13 cellular contexts compared by ENCODE assay signal in genomic region chr20:45341579-45341938, GRCh38. TPM values are rescaled to one million over a fixed set of nuclear protein-coding genes. Genes with fewer than 3 reads are reported as not detected.
DNase-seq lines count a peak whose midpoint lies in the region; ATAC-seq and TF ChIP-seq lines count a peak whose summit lies in the region.
"Had no signal": no experiment of that assay in that cellular context is flagged by ENCODE, and none has a peak within 500 bp of the region (broad histone marks: within the 10 kb centered on the region; RNA-seq: fewer than 3 reads in every experiment).

No MANE protein-coding gene starts in this region.

- 12% methylated on average over 3 of the region's 3 CpGs for WGBS in smooth muscle cell (ENCODE audit: low lambda C conversion rate)

- H3K27ac ChIP-seq in HUES48 (ENCODE audit: low read depth, low read length) (peak overlapping the region; percentile 98), breast epithelium (peak overlapping the region; percentile 97 to 99), smooth muscle cell (ENCODE audit: low read depth) (peak overlapping the region; percentile 96)

- DNase-seq in breast epithelium (ENCODE audit: low spot score in 2 of 2) (no peak), left lobe of liver (ENCODE audit: low spot score) (peak; percentile 72), smooth muscle cell (lab: John Stamatoyannopoulos, UW; ENCODE audit: unreplicated experiment) (no peak), foreskin fibroblast (no peak), NCI-H128 (lab: John Stamatoyannopoulos, UW; ENCODE audit: unreplicated experiment) (no peak)
- DNase-seq: activated T-cell treated with anti-CD3 and anti-CD28 coated beads for 4 hours; GDM1; NCI-H1694 treated with DMSO at 0.1 percent for 48 hours; stimulated activated naive CD8-positive, alpha-beta T cell treated with anti-CD3 and anti-CD28 coated beads, Interleukin-15, amount 100 ng/mL, for 72 hours had no signal

- peaks cover 33% of the 10 kb centered on the region for H4K20me1 ChIP-seq in smooth muscle cell (ENCODE audit: low read depth)

- H3K9ac ChIP-seq in HUES48 (ENCODE audit: low read depth, low read length) (peak overlapping the region; percentile 63), smooth muscle cell (ENCODE audit: low read depth) (peak overlapping the region; percentile 60)

- H3K4me3 ChIP-seq in HUES48 (ENCODE audit: low read depth, low read length): peak overlapping the region; percentile 42
- peak overlapping the region in 2 of 3 donors; percentile 82 to 96 for H3K4me3 ChIP-seq in breast epithelium
- peak overlapping the region; percentile 26 for H3K4me3 ChIP-seq in smooth muscle cell
- H3K4me3 ChIP-seq in foreskin fibroblast (ENCODE audit: low read depth in 1 of 2, low read length in 2 of 2): peak overlapping the region in 1 of 2 donors; percentile 24

- ATAC-seq in left lobe of liver (peak; percentile 3), HG02870 (IDR thresholded peaks at IDR 0.05; ENCODE audit: unreplicated experiment) (no peak), HG03196 (IDR thresholded peaks at IDR 0.05; ENCODE audit: unreplicated experiment) (no peak)
- ATAC-seq: stimulated activated naive CD8-positive, alpha-beta T cell treated with anti-CD3 and anti-CD28 coated beads, Interleukin-15, amount 100 ng/mL, for 72 hours had no signal

- TF ChIP-seq CTCF in breast epithelium (IDR thresholded peaks at IDR 0.05) (no peak), smooth muscle cell (IDR thresholded peaks at IDR 0.05; ENCODE audit: borderline replicate concordance, insufficient read depth, poor library complexity, severe bottlenecking) (no peak), foreskin fibroblast (IDR thresholded peaks at IDR 0.05; ENCODE audit: low read depth, low read length) (no peak)

- H3F3A ChIP-seq in smooth muscle cell (ENCODE audit: low read depth): peaks cover 55% of the 10 kb centered on the region

- H3K4me1 ChIP-seq in HUES48 (ENCODE audit: control insufficient read depth, insufficient read depth, low read length): peaks cover 90% of the 10 kb centered on the region
- H3K4me1 ChIP-seq in breast epithelium: peaks cover 25 to 68% of the 10 kb centered on the region in 2 donors
- peaks cover 71% of the 10 kb centered on the region for H3K4me1 ChIP-seq in smooth muscle cell (ENCODE audit: low read depth)

- TF ChIP-seq POLR2A in breast epithelium (IDR thresholded peaks at IDR 0.05): no peak

- H3K36me3 ChIP-seq in HUES48 (ENCODE audit: control insufficient read depth, insufficient read depth, low read length): 0 out of 2 replicates have a peak, but pooled peaks cover 3% of the 10 kb centered on the region
- H3K36me3 ChIP-seq in breast epithelium: no peaks in the 10 kb centered on the region
- no peaks in the 10 kb centered on the region for H3K36me3 ChIP-seq in smooth muscle cell (ENCODE audit: low read depth)

- H3K27me3 ChIP-seq in HUES48 (ENCODE audit: control insufficient read depth, insufficient read depth, low read length): no peaks in the 10 kb centered on the region
- H3K27me3 ChIP-seq in breast epithelium: no peaks in the 10 kb centered on the region
- no peaks in the 10 kb centered on the region for H3K27me3 ChIP-seq in smooth muscle cell (ENCODE audit: low read depth)

- intact Hi-C loops in breast epithelium (cut with DNase I; ENCODE audit: low total_unique reads): loop anchor here (10.0 kb wide), 1 partner anchor 1343 kb away; the partner anchor contains the start of gene TP53RK

- H3K9me3 ChIP-seq in HUES48 (ENCODE audit: control insufficient read depth, insufficient read depth, low read length): no peaks in the 10 kb centered on the region
- no peaks in the 10 kb centered on the region for H3K9me3 ChIP-seq in breast epithelium
- no peaks in the 10 kb centered on the region for H3K9me3 ChIP-seq in smooth muscle cell (replicated peaks; ENCODE audit: low read depth)

- H3K79me2 ChIP-seq in smooth muscle cell (ENCODE audit: low read depth): peaks cover 62% of the 10 kb centered on the region

- H3K4me2 ChIP-seq in smooth muscle cell: peak overlapping the region; percentile 97

- no peak overlapping the region for H2AFZ ChIP-seq in smooth muscle cell (ENCODE audit: low read depth)

RNA-seq across cellular contexts. Expression of gene SDC4, which starts 6.7 kb away (rescaled TPM):
- total RNA-seq in breast epithelium: 100 to 1,000 TPM in 2 of 3 donors, 10 to 100 TPM in 1; 29.4 to 337 (median 121) TPM
- total RNA-seq in left lobe of liver: 89.3 TPM
- total RNA-seq in smooth muscle cell: 70.7 and 78.1 TPM in 2 replicates
- polyA plus RNA-seq in smooth muscle cell: 45.0 and 122 TPM in 2 replicates

RNA-seq across cellular contexts. Expression of gene SYS1, which starts 21.4 kb away (rescaled TPM):
- total RNA-seq in breast epithelium (10 to 100 TPM; 30.8 to 56.3 (median 47.3) TPM), left lobe of liver (16.9 TPM), smooth muscle cell (14.5 and 15.2 TPM in 2 replicates)
- 17.0 and 24.7 TPM in 2 replicates for polyA plus RNA-seq in smooth muscle cell

RNA-seq across cellular contexts. Expression of gene MATN4, which starts 33.5 kb away (rescaled TPM):
- total RNA-seq in breast epithelium (1 to 10 TPM in 1 of 3 donors, under 1 TPM in 1, not detected in 1; 0.33 to 1.6 TPM), left lobe of liver (not detected), smooth muscle cell (not detected in 2 replicates)
- not detected in 2 replicates for polyA plus RNA-seq in smooth muscle cell

RNA-seq across cellular contexts. Expression of gene RBPJL, which starts 34.9 kb away (rescaled TPM):
- total RNA-seq in breast epithelium (not detected), left lobe of liver (0.23 TPM), smooth muscle cell (not detected in 2 replicates)
- not detected in 2 replicates for polyA plus RNA-seq in smooth muscle cell
- total RNA-seq: esophagus mucosa had no signal

RNA-seq across cellular contexts. Expression of gene TP53TG5, which starts 36.6 kb away (rescaled TPM):
- total RNA-seq in breast epithelium (1 to 10 TPM in 1 of 3 donors, not detected in 2; 1.3 TPM), left lobe of liver (not detected), smooth muscle cell (not detected in 2 replicates)
- polyA plus RNA-seq in smooth muscle cell: 0.06 TPM in 1 of 2 replicates, not detected in the other
